In the genomic region with DNA sequence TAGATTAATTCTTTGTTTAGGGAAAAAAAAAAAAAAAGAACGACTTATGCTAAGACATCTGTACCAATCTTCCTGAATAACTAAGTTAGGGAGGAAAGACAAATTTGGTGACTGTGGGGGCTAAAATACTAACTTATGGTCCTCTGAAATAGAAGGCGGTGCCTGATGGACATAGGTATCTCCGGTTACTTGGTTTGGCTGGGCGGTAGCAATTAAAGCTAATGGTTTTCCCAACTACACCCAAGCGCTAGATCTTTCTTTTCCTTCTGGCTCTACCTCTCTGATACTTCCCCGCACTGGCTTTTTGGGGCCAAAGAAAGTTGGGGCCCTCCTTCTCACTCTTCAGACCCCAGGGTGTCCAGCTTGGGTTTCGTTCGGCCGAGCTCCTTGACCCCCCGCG, we compare ENCODE assay signal across 11 cellular contexts. TPM values are rescaled to one million over a fixed set of nuclear protein-coding genes. Genes with fewer than 3 reads are reported as not detected.
A peak's percentile ranks its signal among the peaks of the same experiment; 100 is the strongest.
DNase-seq lines count a peak whose midpoint lies in the region; ATAC-seq and TF ChIP-seq lines count a peak whose summit lies in the region.
"Had no signal": no experiment of that assay in that cellular context is flagged by ENCODE, and none has a peak within 500 bp of the region (broad histone marks: within the 10 kb centered on the region; RNA-seq: fewer than 3 reads in every experiment).

No MANE protein-coding gene starts in this region.

- H3K27me3 Mint-ChIP-seq in naive B cell (peaks cover 42 to 68% (median 50%) of the 10 kb centered on the region in 3 donors), Caco-2 (ENCODE audit: insufficient read depth, unreplicated experiment) (no peaks in the 10 kb centered on the region)
- H3K27me3 Mint-ChIP-seq in activated CD8-positive, alpha-beta T cell treated with anti-CD3 and anti-CD28 coated beads, Interleukin-2, amount 10 ng/mL, durations not matched to agents 7 days and 5 days (ENCODE audit: low read depth), result peaks cover 52% of the 10 kb centered on the region

- TF ChIP-seq EP300 in esophagus muscularis mucosa (IDR thresholded peaks at IDR 0.05) (no peak), upper lobe of left lung (IDR thresholded peaks at IDR 0.05) (no peak)

- H3K36me3 Mint-ChIP-seq in naive B cell (no peaks in the 10 kb centered on the region), Caco-2 (ENCODE audit: insufficient read depth, unreplicated experiment) (no peaks in the 10 kb centered on the region)
- H3K36me3 Mint-ChIP-seq in activated CD8-positive, alpha-beta T cell treated with anti-CD3 and anti-CD28 coated beads, Interleukin-2, amount 10 ng/mL, durations not matched to agents 7 days and 5 days (ENCODE audit: low read depth), result no peaks in the 10 kb centered on the region

- CTCF ChIA-PET in Caco-2 (lab: Charles Lee), result no interaction called here
- CTCF ChIA-PET in activated CD8-positive, alpha-beta T cell treated with anti-CD3 and anti-CD28 coated beads, Interleukin-2, amount 10 ng/mL, durations not matched to agents 7 days and 5 days (lab: Charles Lee), result no interaction called here

- 9% methylated on average over 10 of the region's 11 CpGs for WGBS in HUES64
- WGBS in esophagus muscularis mucosa, result 40% methylated on average over 11 of the region's 11 CpGs
- WGBS in upper lobe of left lung, 2 donors, result 48 to 59% methylated on average over 11 of the region's 11 CpGs

- no TSS peak for BruUV-seq in Caco-2 (replicated peaks; lab: Mats Ljungman, UMichigan)

- DNase-seq in esophagus muscularis mucosa (ENCODE audit: extremely low spot score), result no peak
- DNase-seq in naive B cell, result no peak
- no peak for DNase-seq in tibial artery
- DNase-seq in Caco-2, result no peak
- DNase-seq in activated CD8-positive, alpha-beta T cell treated with anti-CD3 and anti-CD28 coated beads, Interleukin-2, amount 10 ng/mL, durations not matched to agents 7 days and 5 days, result no peak
- DNase-seq in upper lobe of left lung, result no peak
- DNase-seq: effector CD8-positive, alpha-beta T cell; NCI-H1092 treated with DMSO at 0.1 percent for 48 hours; stimulated activated naive CD4-positive, alpha-beta T cell treated with Interleukin-2 at 50 U/mL for 16 hours had no signal

- no peak for TF ChIP-seq CTCF in esophagus muscularis mucosa (IDR thresholded peaks at IDR 0.05)
- TF ChIP-seq CTCF in tibial artery (IDR thresholded peaks at IDR 0.05), result no peak
- TF ChIP-seq CTCF in Caco-2 (IDR thresholded peaks at IDR 0.05; ENCODE audit: insufficient read depth in 1 of 2, low read depth in 1 of 2, low read length in 1 of 2, severe bottlenecking in 1 of 2, unreplicated experiment in 1 of 2), result no peak
- TF ChIP-seq CTCF in upper lobe of left lung (IDR thresholded peaks at IDR 0.05), result no peak

- H3K4me3 Mint-ChIP-seq in naive B cell, result peak overlapping the region in 6 of 8 donors; percentile 3 to 74 (median 54)
- no peak overlapping the region for H3K4me3 Mint-ChIP-seq in Caco-2 (ENCODE audit: unreplicated experiment)
- no peak overlapping the region for H3K4me3 Mint-ChIP-seq in activated CD8-positive, alpha-beta T cell treated with anti-CD3 and anti-CD28 coated beads, Interleukin-2, amount 10 ng/mL, durations not matched to agents 7 days and 5 days

- peak overlapping the region; percentile 65 for H3K4me3 ChIP-seq in HUES64 (ENCODE audit: low read length)
- peak overlapping the region; percentile 76 to 93 (median 90) for H3K4me3 ChIP-seq in esophagus muscularis mucosa
- peak overlapping the region; percentile 82 to 94 for H3K4me3 ChIP-seq in tibial artery
- no peak overlapping the region for H3K4me3 ChIP-seq in Caco-2 (ENCODE audit: low read depth, low read length)
- peak overlapping the region in 2 of 4 donors; percentile 61 to 65 for H3K4me3 ChIP-seq in upper lobe of left lung

- TF ChIP-seq POLR2A in esophagus muscularis mucosa (IDR thresholded peaks at IDR 0.05; ENCODE audit: low read depth) (no peak), upper lobe of left lung (IDR thresholded peaks at IDR 0.05) (no peak)

- H3K4me1 Mint-ChIP-seq in naive B cell (peaks cover 13 to 16% (median 14%) of the 10 kb centered on the region in 3 donors), Caco-2 (ENCODE audit: low read depth, unreplicated experiment) (no peaks in the 10 kb centered on the region)
- H3K4me1 Mint-ChIP-seq in activated CD8-positive, alpha-beta T cell treated with anti-CD3 and anti-CD28 coated beads, Interleukin-2, amount 10 ng/mL, durations not matched to agents 7 days and 5 days (ENCODE audit: low read depth), result peaks cover 10% of the 10 kb centered on the region
- H3K4me1 Mint-ChIP-seq: activated T-helper 17 cell treated with anti-CD3 and anti-CD28 coated beads, Interleukin-2, amount 50 U/mL, for 72 hours had no signal

- H3K27ac Mint-ChIP-seq in naive B cell (no peak overlapping the region), Caco-2 (ENCODE audit: unreplicated experiment) (no peak overlapping the region)
- H3K27ac Mint-ChIP-seq in activated CD8-positive, alpha-beta T cell treated with anti-CD3 and anti-CD28 coated beads, Interleukin-2, amount 10 ng/mL, durations not matched to agents 7 days and 5 days, result no peak overlapping the region
- H3K27ac Mint-ChIP-seq: activated T-helper 17 cell treated with anti-CD3 and anti-CD28 coated beads, Interleukin-2, amount 50 U/mL, for 72 hours had no signal

- H3K36me3 ChIP-seq in HUES64 (ENCODE audit: insufficient read depth, low read length) (no peaks in the 10 kb centered on the region), esophagus muscularis mucosa (no peaks in the 10 kb centered on the region), tibial artery (no peaks in the 10 kb centered on the region), Caco-2 (ENCODE audit: control insufficient read depth, insufficient read depth, low read length) (no peaks in the 10 kb centered on the region), upper lobe of left lung (no peaks in the 10 kb centered on the region)

- H3K27ac ChIP-seq in HUES64 (ENCODE audit: low read depth, low read length) (no peak overlapping the region), esophagus muscularis mucosa (replicated peaks in 1 of 4) (peak overlapping the region; percentile 96 to 99 (median 96)), tibial artery (peak overlapping the region; percentile 84 to 92), upper lobe of left lung (peak overlapping the region in 1 of 4 donors; percentile 32)

- intact Hi-C loops in esophagus muscularis mucosa (cut with DNase I), result loop anchor here (5.0 kb wide), 2 partner anchors 112 to 302 kb away; a partner anchor contains a TSS
- intact Hi-C loops in tibial artery (cut with DNase I; ENCODE audit: low total_unique reads), result loop anchor here (5.0 kb wide), 2 partner anchors 112 to 302 kb away; a partner anchor contains a TSS
- intact Hi-C loops in Caco-2 (cut with micrococcal nuclease; ENCODE audit: unreplicated experiment), result loop anchor here (10.0 kb wide), 2 partner anchors 115 to 185 kb away; a partner anchor contains a TSS

- POLR2A ChIA-PET in Caco-2 (lab: Charles Lee), result no interaction called here
- POLR2A ChIA-PET in activated CD8-positive, alpha-beta T cell treated with anti-CD3 and anti-CD28 coated beads, Interleukin-2, amount 10 ng/mL, durations not matched to agents 7 days and 5 days (lab: Charles Lee), result no interaction called here

- ATAC-seq in naive B cell (ENCODE audit: low read depth in 2 of 2), result no peak
- ATAC-seq in activated CD8-positive, alpha-beta T cell treated with anti-CD3 and anti-CD28 coated beads, Interleukin-2, amount 10 ng/mL, durations not matched to agents 7 days and 5 days, result no peak
- ATAC-seq in upper lobe of left lung (ENCODE audit: low FRiP score in 2 of 2), result no peak
- ATAC-seq: activated T-helper 17 cell treated with anti-CD3 and anti-CD28 coated beads, Interleukin-2, amount 50 U/mL, for 72 hours had no signal

- H3K27me3 ChIP-seq in HUES64 (ENCODE audit: insufficient read depth, low read length), result peaks cover 75% of the 10 kb centered on the region
- no peaks in the 10 kb centered on the region for H3K27me3 ChIP-seq in esophagus muscularis mucosa
- no peaks in the 10 kb centered on the region for H3K27me3 ChIP-seq in tibial artery
- H3K27me3 ChIP-seq in Caco-2 (replicated peaks; ENCODE audit: control insufficient read depth, insufficient read depth, low read length), result peaks cover 2% of the 10 kb centered on the region
- peaks cover 0 to 22% (median 14%) of the 10 kb centered on the region in 4 donors for H3K27me3 ChIP-seq in upper lobe of left lung

- H3K4me1 ChIP-seq in HUES64 (ENCODE audit: insufficient read depth, low read length), result peaks cover 9% of the 10 kb centered on the region; the same call in 1 of the 2 replicates
- peaks cover 10 to 69% (median 58%) of the 10 kb centered on the region in 4 donors for H3K4me1 ChIP-seq in esophagus muscularis mucosa
- H3K4me1 ChIP-seq in tibial artery, result peaks cover 0 to 34% (median 2%) of the 10 kb centered on the region in 4 donors
- H3K4me1 ChIP-seq in Caco-2, result peaks cover 9% of the 10 kb centered on the region
- H3K4me1 ChIP-seq in upper lobe of left lung, result peaks cover 14 to 22% (median 16%) of the 10 kb centered on the region in 4 donors

- no peak overlapping the region for H3K9ac ChIP-seq in HUES64 (ENCODE audit: low read depth, low read length)

- no peaks in the 10 kb centered on the region for H3K9me3 ChIP-seq in HUES64 (ENCODE audit: insufficient read depth, low read depth, low read length)
- no peaks in the 10 kb centered on the region for H3K9me3 ChIP-seq in esophagus muscularis mucosa
- no peaks in the 10 kb centered on the region for H3K9me3 ChIP-seq in tibial artery
- no peaks in the 10 kb centered on the region for H3K9me3 ChIP-seq in Caco-2
- H3K9me3 ChIP-seq in upper lobe of left lung, result no peaks in the 10 kb centered on the region

- H3K9me3 Mint-ChIP-seq in naive B cell, result peaks cover 0 to 2% (median 0%) of the 10 kb centered on the region in 7 donors
- H3K9me3 Mint-ChIP-seq in Caco-2 (ENCODE audit: unreplicated experiment), result no peaks in the 10 kb centered on the region
- H3K9me3 Mint-ChIP-seq in activated CD8-positive, alpha-beta T cell treated with anti-CD3 and anti-CD28 coated beads, Interleukin-2, amount 10 ng/mL, durations not matched to agents 7 days and 5 days (ENCODE audit: insufficient read depth), result no peaks in the 10 kb centered on the region
- H3K9me3 Mint-ChIP-seq: activated T-helper 17 cell treated with anti-CD3 and anti-CD28 coated beads, Interleukin-2, amount 50 U/mL, for 72 hours had no signal

RNA-seq across cellular contexts. Expression of a gene that starts 1.0 kb away (rescaled TPM):
- 1.7 TPM for polyA plus RNA-seq in HUES64 (2013, experiment 1 of 2)
- 4.1 TPM for polyA plus RNA-seq in HUES64 (2013, experiment 2 of 2)
- total RNA-seq in esophagus muscularis mucosa (10 to 100 TPM; 10.9 to 25.5 (median 20.9) TPM), Caco-2 (2022) (not detected in 2 replicates), upper lobe of left lung (1 to 10 TPM in 3 of 6 donors, under 1 TPM in 2, not detected in 1; 0.26 to 6.7 (median 1.0) TPM)
- not detected for polyA plus RNA-seq in naive B cell (ENCODE audit: low read depth in 6 of 6)
- total RNA-seq in activated CD8-positive, alpha-beta T cell treated with anti-CD3 and anti-CD28 coated beads, Interleukin-2, amount 10 ng/mL, durations not matched to agents 7 days and 5 days, result not detected
- total RNA-seq: activated T-helper 17 cell treated with anti-CD3 and anti-CD28 coated beads, Interleukin-2, amount 50 U/mL, for 72 hours had no signal

Comparison
In these comparisons a context has a peak if more than half of its experiments do, and no peak if none do; other contexts are left out.
1. H3K4me3 Mint-ChIP-seq: peak in naive B cell (6 of 8); none in Caco-2 (single experiment) and activated CD8-positive, alpha-beta T cell treated with anti-CD3 and anti-CD28 coated beads, Interleukin-2, amount 10 ng/mL, durations not matched to agents 7 days and 5 days (single experiment).